Comparison of ENCODE assay signal across 28 cellular contexts in the genomic region with DNA sequence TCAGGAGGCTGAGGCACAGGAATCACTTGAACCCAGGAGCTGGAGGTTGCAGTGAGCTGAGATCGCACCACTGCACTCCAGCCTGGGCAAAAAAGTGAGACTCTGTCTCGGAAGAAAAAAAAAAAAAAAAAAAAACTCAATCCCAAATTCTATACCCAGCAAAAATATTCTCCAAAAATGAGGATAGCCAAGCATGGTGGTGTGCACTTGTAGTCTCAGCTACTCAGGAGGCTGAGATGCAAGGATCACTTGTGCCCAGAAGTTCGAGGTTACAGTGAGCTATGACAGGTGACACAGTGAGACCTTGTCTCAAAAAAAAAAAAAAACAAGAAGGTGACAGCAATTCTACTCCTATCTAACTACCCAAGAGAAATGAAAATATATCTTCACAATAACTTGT.
"Had no signal": no experiment of that assay in that cellular context is flagged by ENCODE, and none has a peak within 500 bp of the region (broad histone marks: within the 10 kb centered on the region; RNA-seq: fewer than 3 reads in every experiment).

No MANE protein-coding gene starts in this region.

- H3K4me3 Mint-ChIP-seq: stimulated activated effector memory CD8-positive, alpha-beta T cell treated with anti-CD3 and anti-CD28 coated beads, Interleukin-12 subunit alpha, Interleukin-12 subunit beta, amount 100 ng/mL, for 72 hours; stimulated activated memory B cell treated with anti-CD40 and anti-IgM and Interleukin-4, amounts not matched to agents 10 μg/mL and 1 μg/mL and 100 μg/mL, for 72 hours; stimulated activated naive B cell treated with anti-CD40 and anti-IgM and Interleukin-4, amounts not matched to agents 10 μg/mL and 1 μg/mL and 100 μg/mL, for 72 hours; stimulated activated naive CD8-positive, alpha-beta T cell treated with anti-CD3 and anti-CD28 coated beads, Interleukin-15, amount 100 ng/mL, for 72 hours; stimulated activated naive CD8-positive, alpha-beta T cell treated with anti-CD3 and anti-CD28 coated beads, Interleukin-15, Interleukin-2, amounts not matched to agents 100 ng/mL and 50 ng/mL, for 24 hours; type B pancreatic cell had no signal

- DNase-seq: stimulated activated CD4-positive, alpha-beta T cell treated with anti-CD3 and anti-CD28 coated beads, Interleukin-2, amount 100 ng/mL, for 48 hours; stimulated activated CD4-positive, alpha-beta T cell treated with anti-CD3 and anti-CD28 coated beads, Interleukin-4, amount 100 ng/mL, for 1 hour; stimulated activated CD4-positive, alpha-beta T cell treated with anti-CD3 and anti-CD28 coated beads, Interleukin-4, amount 100 ng/mL, for 24 hours; stimulated activated CD4-positive, alpha-beta T cell treated with anti-CD3 and anti-CD28 coated beads, Interleukin-4, amount 100 ng/mL, for 4 hours; stimulated activated CD8-positive, alpha-beta memory T cell treated with anti-CD3 and anti-CD28 coated beads, Interleukin-4, amount 100 ng/mL, for 48 hours; stimulated activated naive B cell treated with anti-CD40 and anti-IgM and Interleukin-4, amounts not matched to agents 10 μg/mL and 1 μg/mL and 100 μg/mL, for 72 hours; stimulated activated naive CD4-positive, alpha-beta T cell treated with Interleukin-2 at 50 U/mL for 16 hours; stimulated activated naive CD8-positive, alpha-beta T cell treated with anti-CD3 and anti-CD28 coated beads, Interleukin-15, amount 100 ng/mL, for 72 hours; stimulated activated naive CD8-positive, alpha-beta T cell treated with anti-CD3 and anti-CD28 coated beads, Interleukin-15, Interleukin-2, amounts not matched to agents 100 U/mL and 50 U/mL, for 24 hours; stomach; substantia nigra; testis; thyroid gland; tibial artery; transverse colon; trophoblast cell; upper lobe of left lung; upper lobe of right lung; uterus had no signal

- ATAC-seq: stimulated activated effector memory CD8-positive, alpha-beta T cell treated with anti-CD3 and anti-CD28 coated beads, Interleukin-12 subunit alpha, Interleukin-12 subunit beta, amount 100 ng/mL, for 72 hours; stimulated activated memory B cell treated with anti-CD40 and anti-IgM and Interleukin-4, amounts not matched to agents 10 μg/mL and 1 μg/mL and 100 μg/mL, for 72 hours; stimulated activated naive B cell treated with anti-CD40 and anti-IgM and Interleukin-4, amounts not matched to agents 10 μg/mL and 1 μg/mL and 100 μg/mL, for 72 hours; stimulated activated naive CD8-positive, alpha-beta T cell treated with anti-CD3 and anti-CD28 coated beads, Interleukin-15, amount 100 ng/mL, for 72 hours; stimulated activated naive CD8-positive, alpha-beta T cell treated with anti-CD3 and anti-CD28 coated beads, Interleukin-15, Interleukin-2, amounts not matched to agents 100 U/mL and 50 U/mL, for 24 hours; upper lobe of right lung had no signal

- H3K9me3 ChIP-seq: stomach, suprapubic skin, testis, thoracic aorta, thyroid gland, tibial artery, tibial nerve, transverse colon, upper lobe of left lung, upper lobe of right lung, uterus, vagina had no signal

- H3K36me3 ChIP-seq: suprapubic skin, thoracic aorta, thyroid gland, tibial artery, transverse colon, upper lobe of left lung, upper lobe of right lung, uterus, vagina had no signal

- H3K27ac Mint-ChIP-seq: stimulated activated effector memory CD8-positive, alpha-beta T cell treated with anti-CD3 and anti-CD28 coated beads, Interleukin-12 subunit alpha, Interleukin-12 subunit beta, amount 100 ng/mL, for 72 hours; stimulated activated memory B cell treated with anti-CD40 and anti-IgM and Interleukin-4, amounts not matched to agents 10 μg/mL and 1 μg/mL and 100 μg/mL, for 72 hours; stimulated activated naive B cell treated with anti-CD40 and anti-IgM and Interleukin-4, amounts not matched to agents 10 μg/mL and 1 μg/mL and 100 μg/mL, for 72 hours; stimulated activated naive CD8-positive, alpha-beta T cell treated with anti-CD3 and anti-CD28 coated beads, Interleukin-15, amount 100 ng/mL, for 72 hours; stimulated activated naive CD8-positive, alpha-beta T cell treated with anti-CD3 and anti-CD28 coated beads, Interleukin-15, Interleukin-2, amounts not matched to agents 100 ng/mL and 50 ng/mL, for 24 hours; type B pancreatic cell had no signal

- H3K36me3 Mint-ChIP-seq: stimulated activated effector memory CD8-positive, alpha-beta T cell treated with anti-CD3 and anti-CD28 coated beads, Interleukin-12 subunit alpha, Interleukin-12 subunit beta, amount 100 ng/mL, for 72 hours had no signal

- H3K27me3 Mint-ChIP-seq: stimulated activated memory B cell treated with anti-CD40 and anti-IgM and Interleukin-4, amounts not matched to agents 10 μg/mL and 1 μg/mL and 100 μg/mL, for 72 hours; stimulated activated naive B cell treated with anti-CD40 and anti-IgM and Interleukin-4, amounts not matched to agents 10 μg/mL and 1 μg/mL and 100 μg/mL, for 72 hours; stimulated activated naive CD8-positive, alpha-beta T cell treated with anti-CD3 and anti-CD28 coated beads, Interleukin-15, amount 100 ng/mL, for 72 hours; stimulated activated naive CD8-positive, alpha-beta T cell treated with anti-CD3 and anti-CD28 coated beads, Interleukin-15, Interleukin-2, amounts not matched to agents 100 ng/mL and 50 ng/mL, for 24 hours; type B pancreatic cell had no signal

- H3K27me3 ChIP-seq: stomach, suprapubic skin, testis, thyroid gland, tibial artery, tibial nerve, transverse colon, upper lobe of left lung, upper lobe of right lung, uterus, vagina had no signal

- H3K9me3 Mint-ChIP-seq: stimulated activated effector memory CD8-positive, alpha-beta T cell treated with anti-CD3 and anti-CD28 coated beads, Interleukin-12 subunit alpha, Interleukin-12 subunit beta, amount 100 ng/mL, for 72 hours; stimulated activated memory B cell treated with anti-CD40 and anti-IgM and Interleukin-4, amounts not matched to agents 10 μg/mL and 1 μg/mL and 100 μg/mL, for 72 hours; stimulated activated naive B cell treated with anti-CD40 and anti-IgM and Interleukin-4, amounts not matched to agents 10 μg/mL and 1 μg/mL and 100 μg/mL, for 72 hours; stimulated activated naive CD8-positive, alpha-beta T cell treated with anti-CD3 and anti-CD28 coated beads, Interleukin-15, amount 100 ng/mL, for 72 hours; stimulated activated naive CD8-positive, alpha-beta T cell treated with anti-CD3 and anti-CD28 coated beads, Interleukin-15, Interleukin-2, amounts not matched to agents 100 ng/mL and 50 ng/mL, for 24 hours had no signal

- H3K4me3 ChIP-seq: stomach, suprapubic skin, testis, thoracic aorta, thyroid gland, tibial artery, tibial nerve, transverse colon, upper lobe of left lung, upper lobe of right lung, uterus, vagina had no signal

- H3K27ac ChIP-seq: stomach, suprapubic skin, testis, thoracic aorta, thyroid gland, tibial artery, tibial nerve, transverse colon, upper lobe of left lung, upper lobe of right lung, uterus, vagina had no signal

- FAIRE-seq: urothelium cell line had no signal
